Comparison of ENCODE assay signal across 13 cellular contexts in the genomic region with DNA sequence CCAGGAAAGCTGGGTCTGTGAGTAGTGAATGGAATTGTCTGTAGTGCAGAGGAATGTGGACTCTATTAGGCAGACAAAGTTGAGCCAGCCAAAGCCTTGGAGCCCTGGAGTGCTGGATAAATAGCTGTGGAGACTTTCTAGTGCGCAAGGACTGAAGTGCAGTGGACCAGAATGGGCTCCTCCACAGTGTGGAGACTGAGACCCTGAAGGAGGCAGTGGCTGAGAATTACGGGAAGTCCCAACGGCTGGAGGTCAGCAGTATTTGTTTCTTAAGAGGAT. TPM values are rescaled to one million over a fixed set of nuclear protein-coding genes. Genes with fewer than 3 reads are reported as not detected.
DNase-seq lines count a peak whose midpoint lies in the region; ATAC-seq and TF ChIP-seq lines count a peak whose summit lies in the region.
"Had no signal": no experiment of that assay in that cellular context is flagged by ENCODE, and none has a peak within 500 bp of the region (broad histone marks: within the 10 kb centered on the region; RNA-seq: fewer than 3 reads in every experiment).

No MANE protein-coding gene starts in this region.

- no peak for TF ChIP-seq CTCF in left ventricle myocardium inferior (IDR thresholded peaks at IDR 0.05; ENCODE audit: borderline replicate concordance)
- TF ChIP-seq CTCF in sigmoid colon (IDR thresholded peaks at IDR 0.05): no peak
- no peak for TF ChIP-seq CTCF in hepatocyte (IDR thresholded peaks at IDR 0.05; ENCODE audit: poor library complexity)

- H3K36me3 Mint-ChIP-seq in activated CD8-positive, alpha-beta T cell treated with anti-CD3 and anti-CD28 coated beads, Interleukin-2, amount 10 ng/mL, durations not matched to agents 7 days and 5 days (ENCODE audit: low read depth): peaks cover 19% of the 10 kb centered on the region
- peaks cover 7% of the 10 kb centered on the region for H3K36me3 Mint-ChIP-seq in stimulated activated memory B cell treated with anti-CD40 and anti-IgM and Interleukin-4, amounts not matched to agents 10 μg/mL and 1 μg/mL and 100 μg/mL, for 72 hours

- CTCF ChIA-PET in activated CD8-positive, alpha-beta T cell treated with anti-CD3 and anti-CD28 coated beads, Interleukin-2, amount 10 ng/mL, durations not matched to agents 7 days and 5 days (lab: Charles Lee): interaction anchor here (0.6 to 0.8 kb wide), 2 partner anchors 26 to 1112 kb away, joined by 3 read pairs; no protein-coding TSS in a partner anchor

- peak overlapping the region; percentile 81 for H3K4me3 ChIP-seq in left ventricle myocardium inferior
- H3K4me3 ChIP-seq in sigmoid colon: peak overlapping the region; percentile 64 to 80 (median 68)
- H3K4me3 ChIP-seq in hepatocyte: no peak overlapping the region

- peaks cover 21% of the 10 kb centered on the region for H3K9me3 ChIP-seq in left ventricle myocardium inferior (replicated peaks)
- H3K9me3 ChIP-seq in sigmoid colon: peaks cover 0 to 3% (median 2%) of the 10 kb centered on the region in 4 donors
- H3K9me3 ChIP-seq in hepatocyte (ENCODE audit: low read depth): no peaks in the 10 kb centered on the region

- intact Hi-C loops in left ventricle myocardium inferior (cut with micrococcal nuclease): no loop called here
- intact Hi-C loops in sigmoid colon (cut with DNase I): no loop called here

- H3K27me3 Mint-ChIP-seq in activated CD8-positive, alpha-beta T cell treated with anti-CD3 and anti-CD28 coated beads, Interleukin-2, amount 10 ng/mL, durations not matched to agents 7 days and 5 days (ENCODE audit: low read depth): peaks cover 31% of the 10 kb centered on the region
- peaks cover 59% of the 10 kb centered on the region for H3K27me3 Mint-ChIP-seq in stimulated activated memory B cell treated with anti-CD40 and anti-IgM and Interleukin-4, amounts not matched to agents 10 μg/mL and 1 μg/mL and 100 μg/mL, for 72 hours

- peaks cover 23% of the 10 kb centered on the region for H3K9me3 Mint-ChIP-seq in activated CD8-positive, alpha-beta T cell treated with anti-CD3 and anti-CD28 coated beads, Interleukin-2, amount 10 ng/mL, durations not matched to agents 7 days and 5 days (ENCODE audit: insufficient read depth)
- H3K9me3 Mint-ChIP-seq in stimulated activated memory B cell treated with anti-CD40 and anti-IgM and Interleukin-4, amounts not matched to agents 10 μg/mL and 1 μg/mL and 100 μg/mL, for 72 hours: peaks cover 8% of the 10 kb centered on the region

- no peaks in the 10 kb centered on the region for H3K79me2 ChIP-seq in hepatocyte

- DNase-seq in Ammon's horn (ENCODE audit: low spot score) (peak; percentile 19), left ventricle myocardium inferior (no peak), sigmoid colon (no peak), Kasumi-1 (lab: John Stamatoyannopoulos, UW) (no peak), hepatocyte (ENCODE audit: low spot score) (no peak)
- DNase-seq in activated CD8-positive, alpha-beta T cell treated with anti-CD3 and anti-CD28 coated beads, Interleukin-2, amount 10 ng/mL, durations not matched to agents 7 days and 5 days: no peak
- DNase-seq: erythroblast, NCI-H1092, T1000 had no signal

- TF ChIP-seq EP300 in sigmoid colon (IDR thresholded peaks at IDR 0.05): no peak

- H3K36me3 ChIP-seq in left ventricle myocardium inferior: peaks cover 41% of the 10 kb centered on the region
- H3K36me3 ChIP-seq in sigmoid colon: peaks cover 10 to 41% (median 19%) of the 10 kb centered on the region in 4 donors
- no peaks in the 10 kb centered on the region for H3K36me3 ChIP-seq in hepatocyte (replicated peaks; ENCODE audit: insufficient read depth, low read depth)

- no peaks in the 10 kb centered on the region for H3K27me3 ChIP-seq in left ventricle myocardium inferior (ENCODE audit: low read depth)
- no peaks in the 10 kb centered on the region for H3K27me3 ChIP-seq in sigmoid colon
- no peaks in the 10 kb centered on the region for H3K27me3 ChIP-seq in hepatocyte

- H3K27ac ChIP-seq in left ventricle myocardium inferior (replicated peaks) (peak overlapping the region; percentile 73), sigmoid colon (peak overlapping the region in 3 of 4 donors; percentile 73 to 80 (median 79)), hepatocyte (no peak overlapping the region)

- no peak for ATAC-seq in activated CD8-positive, alpha-beta T cell treated with anti-CD3 and anti-CD28 coated beads, Interleukin-2, amount 10 ng/mL, durations not matched to agents 7 days and 5 days
- no peak for ATAC-seq in stimulated activated memory B cell treated with anti-CD40 and anti-IgM and Interleukin-4, amounts not matched to agents 10 μg/mL and 1 μg/mL and 100 μg/mL, for 72 hours
- ATAC-seq in HG03520 (IDR thresholded peaks at IDR 0.05; ENCODE audit: unreplicated experiment): no peak

- peaks cover 14% of the 10 kb centered on the region for H3K4me1 Mint-ChIP-seq in activated CD8-positive, alpha-beta T cell treated with anti-CD3 and anti-CD28 coated beads, Interleukin-2, amount 10 ng/mL, durations not matched to agents 7 days and 5 days (ENCODE audit: low read depth)
- H3K4me1 Mint-ChIP-seq in stimulated activated memory B cell treated with anti-CD40 and anti-IgM and Interleukin-4, amounts not matched to agents 10 μg/mL and 1 μg/mL and 100 μg/mL, for 72 hours: no peaks in the 10 kb centered on the region

- TF ChIP-seq POLR2A in sigmoid colon (IDR thresholded peaks at IDR 0.05): no peak

- peak overlapping the region; percentile 22 for H3K4me3 Mint-ChIP-seq in activated CD8-positive, alpha-beta T cell treated with anti-CD3 and anti-CD28 coated beads, Interleukin-2, amount 10 ng/mL, durations not matched to agents 7 days and 5 days
- no peak overlapping the region for H3K4me3 Mint-ChIP-seq in stimulated activated memory B cell treated with anti-CD40 and anti-IgM and Interleukin-4, amounts not matched to agents 10 μg/mL and 1 μg/mL and 100 μg/mL, for 72 hours

- H2AFZ ChIP-seq in hepatocyte: no peak overlapping the region

- H3K9me2 ChIP-seq in hepatocyte (replicated peaks; ENCODE audit: insufficient read depth): no peaks in the 10 kb centered on the region

- H3K4me2 ChIP-seq in hepatocyte: no peak overlapping the region

- WGBS in sigmoid colon, 2 donors: 88 to 92% methylated on average over 3 of the region's 3 CpGs
- WGBS in hepatocyte (ENCODE audit: low lambda C conversion rate, missing lambda C conversion rate): 74% methylated on average over 3 of the region's 3 CpGs

- H3K4me1 ChIP-seq in left ventricle myocardium inferior: peaks cover 23% of the 10 kb centered on the region
- H3K4me1 ChIP-seq in sigmoid colon: peaks cover 0 to 20% (median 17%) of the 10 kb centered on the region in 4 donors
- H3K4me1 ChIP-seq in hepatocyte (ENCODE audit: insufficient read depth): no peaks in the 10 kb centered on the region

- POLR2A ChIA-PET in activated CD8-positive, alpha-beta T cell treated with anti-CD3 and anti-CD28 coated beads, Interleukin-2, amount 10 ng/mL, durations not matched to agents 7 days and 5 days (lab: Charles Lee): no interaction called here

- no peak overlapping the region for H3K27ac Mint-ChIP-seq in activated CD8-positive, alpha-beta T cell treated with anti-CD3 and anti-CD28 coated beads, Interleukin-2, amount 10 ng/mL, durations not matched to agents 7 days and 5 days
- H3K27ac Mint-ChIP-seq in stimulated activated memory B cell treated with anti-CD40 and anti-IgM and Interleukin-4, amounts not matched to agents 10 μg/mL and 1 μg/mL and 100 μg/mL, for 72 hours: no peak overlapping the region

- no peaks in the 10 kb centered on the region for H4K20me1 ChIP-seq in hepatocyte (ENCODE audit: insufficient read depth, poor library complexity, severe bottlenecking)

RNA-seq across cellular contexts. Expression of a gene that starts 0.9 kb away (rescaled TPM):
- 1 to 10 TPM; 1.2 to 1.7 TPM for total RNA-seq in activated CD8-positive, alpha-beta T cell treated with anti-CD3 and anti-CD28 coated beads, Interleukin-2, amount 10 ng/mL, durations not matched to agents 7 days and 5 days
- total RNA-seq in left ventricle myocardium inferior: 2.7 TPM
- total RNA-seq in sigmoid colon: 10 to 100 TPM in 1 of 4 donors, 1 to 10 TPM in 3; 7.4 to 18.6 (median 9.0) TPM
- 1 to 10 TPM in 2 of 3 donors, under 1 TPM in 1; 0.46 to 2.4 (median 2.1) TPM for polyA plus RNA-seq in sigmoid colon
- 0.07 TPM in 1 of 2 replicates, not detected in the other for total RNA-seq in hepatocyte
- polyA plus RNA-seq in hepatocyte: not detected in 2 replicates

RNA-seq across cellular contexts. Expression of a gene that starts 31.2 kb away (rescaled TPM):
- not detected for total RNA-seq in activated CD8-positive, alpha-beta T cell treated with anti-CD3 and anti-CD28 coated beads, Interleukin-2, amount 10 ng/mL, durations not matched to agents 7 days and 5 days
- total RNA-seq in left ventricle myocardium inferior: not detected
- total RNA-seq in sigmoid colon: not detected
- under 1 TPM in 1 of 3 donors, not detected in 2; under 0.01 TPM for polyA plus RNA-seq in sigmoid colon
- 5.7 and 5.9 TPM in 2 replicates for total RNA-seq in hepatocyte
- polyA plus RNA-seq in hepatocyte: 2.2 and 4.5 TPM in 2 replicates
- total RNA-seq: lung microvascular endothelial cell, temporal lobe had no signal
